In the genomic region with DNA sequence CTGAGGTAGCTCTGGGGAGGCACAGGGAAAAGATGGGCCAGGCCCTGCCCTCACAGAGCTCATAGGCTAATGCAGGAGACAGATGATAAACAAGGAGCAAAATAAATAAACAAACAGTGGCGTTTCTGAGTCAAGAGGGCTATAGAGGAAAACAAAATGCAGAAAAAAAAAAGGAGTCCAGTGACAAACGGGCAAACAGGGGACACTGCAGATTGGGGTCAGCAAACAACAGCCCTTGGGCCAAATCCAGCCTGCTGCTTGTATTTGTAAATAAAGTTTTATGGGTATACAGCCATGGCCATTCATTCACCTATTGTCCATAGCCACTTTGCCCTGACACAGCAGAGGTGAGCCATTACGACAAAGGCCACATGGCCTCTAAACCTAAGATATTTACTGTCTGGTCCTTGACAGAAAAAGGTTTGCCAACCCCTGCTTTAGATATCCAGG, we compare ENCODE assay signal across 14 cellular contexts. TPM values are rescaled to one million over a fixed set of nuclear protein-coding genes. Genes with fewer than 3 reads are reported as not detected.
DNase-seq lines count a peak whose midpoint lies in the region; ATAC-seq, FAIRE-seq and TF ChIP-seq lines count a peak whose summit lies in the region.
"Had no signal": no experiment of that assay in that cellular context is flagged by ENCODE, and none has a peak within 500 bp of the region (broad histone marks: within the 10 kb centered on the region; RNA-seq: fewer than 3 reads in every experiment).

No MANE protein-coding gene starts in this region.

- peaks cover 12% of the 10 kb centered on the region for H3K27me3 Mint-ChIP-seq in astrocyte (ENCODE audit: low read depth, unreplicated experiment)
- peaks cover 13% of the 10 kb centered on the region for H3K27me3 Mint-ChIP-seq in activated CD8-positive, alpha-beta memory T cell treated with anti-CD3 and anti-CD28 coated beads, Interleukin-2, amount 10 ng/mL, durations not matched to agents 7 days and 5 days
- H3K27me3 Mint-ChIP-seq: activated naive CD4-positive, alpha-beta T cell treated with anti-CD3 and anti-CD28 coated beads, Interleukin-2, amount 50 U/mL, for 24 hours had no signal

- no peak for TF ChIP-seq CTCF in astrocyte (IDR thresholded peaks at IDR 0.05; ENCODE audit: insufficient read depth, low read depth, low read length)
- TF ChIP-seq CTCF in right lobe of liver (IDR thresholded peaks at IDR 0.05): no peak
- TF ChIP-seq CTCF in stomach (IDR thresholded peaks at IDR 0.05): no peak

- H3K36me3 ChIP-seq in HUES64 (ENCODE audit: insufficient read depth, low read length) (no peaks in the 10 kb centered on the region), astrocyte (ENCODE audit: insufficient read depth, low read length) (no peaks in the 10 kb centered on the region), right lobe of liver (peaks cover 0 to 25% (median 7%) of the 10 kb centered on the region in 4 donors), stomach (no peaks in the 10 kb centered on the region)

- no peak overlapping the region for H2AFZ ChIP-seq in astrocyte (ENCODE audit: low read depth, low read length)

- intact Hi-C loops in right lobe of liver (cut with DNase I) (no loop called here), stomach (cut with DNase I; ENCODE audit: low total_unique reads) (no loop called here)

- H3K4me1 Mint-ChIP-seq in astrocyte (ENCODE audit: low read depth, unreplicated experiment): peaks cover 8% of the 10 kb centered on the region
- H3K4me1 Mint-ChIP-seq in activated CD8-positive, alpha-beta memory T cell treated with anti-CD3 and anti-CD28 coated beads, Interleukin-2, amount 10 ng/mL, durations not matched to agents 7 days and 5 days: no peaks in the 10 kb centered on the region
- H3K4me1 Mint-ChIP-seq: CD4-positive, alpha-beta memory T cell had no signal

- H3K9me3 ChIP-seq in HUES64 (ENCODE audit: insufficient read depth, low read depth, low read length): no peaks in the 10 kb centered on the region
- no peaks in the 10 kb centered on the region for H3K9me3 ChIP-seq in astrocyte (ENCODE audit: insufficient read depth, low read depth, low read length)
- no peaks in the 10 kb centered on the region for H3K9me3 ChIP-seq in right lobe of liver
- H3K9me3 ChIP-seq in stomach: no peaks in the 10 kb centered on the region

- H3K9ac ChIP-seq in HUES64 (ENCODE audit: low read depth, low read length): no peak overlapping the region
- peak overlapping the region; percentile 36 for H3K9ac ChIP-seq in astrocyte (ENCODE audit: low read length)

- TF ChIP-seq POLR2A in right lobe of liver (IDR thresholded peaks at IDR 0.05) (no peak), stomach (IDR thresholded peaks at IDR 0.05) (no peak)

- H3K4me3 Mint-ChIP-seq in astrocyte (ENCODE audit: unreplicated experiment): no peak overlapping the region
- H3K4me3 Mint-ChIP-seq in activated CD8-positive, alpha-beta memory T cell treated with anti-CD3 and anti-CD28 coated beads, Interleukin-2, amount 10 ng/mL, durations not matched to agents 7 days and 5 days: no peak overlapping the region
- H3K4me3 Mint-ChIP-seq: activated naive CD4-positive, alpha-beta T cell treated with anti-CD3 and anti-CD28 coated beads, Interleukin-2, amount 50 U/mL, for 24 hours; CD4-positive, alpha-beta memory T cell; stimulated activated naive CD8-positive, alpha-beta T cell treated with anti-CD3 and anti-CD28 coated beads, Interleukin-15, Interleukin-2, amounts not matched to agents 100 ng/mL and 50 ng/mL, for 24 hours had no signal

- CTCF ChIA-PET in activated CD8-positive, alpha-beta memory T cell treated with anti-CD3 and anti-CD28 coated beads, Interleukin-2, amount 10 ng/mL, durations not matched to agents 7 days and 5 days (lab: Charles Lee): no interaction called here

- peak overlapping the region; percentile 77 for H3K27ac Mint-ChIP-seq in astrocyte (ENCODE audit: unreplicated experiment)
- H3K27ac Mint-ChIP-seq in activated CD8-positive, alpha-beta memory T cell treated with anti-CD3 and anti-CD28 coated beads, Interleukin-2, amount 10 ng/mL, durations not matched to agents 7 days and 5 days: no peak overlapping the region
- H3K27ac Mint-ChIP-seq: activated naive CD4-positive, alpha-beta T cell treated with anti-CD3 and anti-CD28 coated beads, Interleukin-2, amount 50 U/mL, for 24 hours; stimulated activated naive CD8-positive, alpha-beta T cell treated with anti-CD3 and anti-CD28 coated beads, Interleukin-15, Interleukin-2, amounts not matched to agents 100 ng/mL and 50 ng/mL, for 24 hours had no signal

- no peak for FAIRE-seq in astrocyte (lab: Jason Lieb, UNC)
- FAIRE-seq: TTC549 had no signal

- H3K4me3 ChIP-seq in HUES64 (ENCODE audit: low read length): no peak overlapping the region
- H3K4me3 ChIP-seq in astrocyte (ENCODE audit: insufficient read depth, low read depth, low read length): no peak overlapping the region
- H3K4me3 ChIP-seq in right lobe of liver: no peak overlapping the region
- H3K4me3 ChIP-seq in stomach: no peak overlapping the region

- 85% methylated on average over 3 of the region's 3 CpGs for WGBS in HUES64
- 30% methylated on average over 3 of the region's 3 CpGs for WGBS in right lobe of liver (ENCODE audit: insufficient coverage, low coverage, low lambda C conversion rate, missing lambda C conversion rate)
- WGBS in stomach, 5 donors: 48 to 69% (median 52%) methylated on average over 3 of the region's 3 CpGs

- no peaks in the 10 kb centered on the region for H3K79me2 ChIP-seq in astrocyte (ENCODE audit: insufficient read depth, low read length)

- no peak overlapping the region for H3K4me2 ChIP-seq in astrocyte (ENCODE audit: low read length)

- DNase-seq in astrocyte (ENCODE audit: low read depth) (no peak), right lobe of liver (no peak), stomach (no peak), HPDE6-E6E7 (ENCODE audit: extremely low spot score) (no peak)
- DNase-seq in stimulated activated CD4-positive, alpha-beta T cell treated with anti-CD3 and anti-CD28 coated beads, Interleukin-4, amount 100 ng/mL, for 4 hours: no peak
- no peak for DNase-seq in activated CD8-positive, alpha-beta memory T cell treated with anti-CD3 and anti-CD28 coated beads, Interleukin-2, amount 10 ng/mL, durations not matched to agents 7 days and 5 days
- DNase-seq: CD4-positive, alpha-beta memory T cell; cerebellar nuclear complex; erythroblast; MV-4-11 had no signal

- no peak for TF ChIP-seq EP300 in stomach (IDR thresholded peaks at IDR 0.05)

- 0 out of 2 replicates have a peak, but pooled peaks cover 4% of the 10 kb centered on the region for H3K4me1 ChIP-seq in HUES64 (ENCODE audit: insufficient read depth, low read length)
- peaks cover 16% of the 10 kb centered on the region for H3K4me1 ChIP-seq in astrocyte (ENCODE audit: insufficient read depth, low read length)
- H3K4me1 ChIP-seq in right lobe of liver: peaks cover 0 to 34% (median 8%) of the 10 kb centered on the region in 4 donors
- peaks cover 0 to 21% (median 10%) of the 10 kb centered on the region in 4 donors for H3K4me1 ChIP-seq in stomach

- H3K27ac ChIP-seq in HUES64 (ENCODE audit: low read depth, low read length) (peak overlapping the region; percentile 61), astrocyte (ENCODE audit: low read depth, low read length) (peak overlapping the region; percentile 95), right lobe of liver (peak overlapping the region; percentile 72 to 94 (median 84)), stomach (peak overlapping the region in 3 of 5 donors; percentile 7 to 67 (median 58))

- no peaks in the 10 kb centered on the region for H3K36me3 Mint-ChIP-seq in astrocyte (ENCODE audit: low read depth, unreplicated experiment)
- H3K36me3 Mint-ChIP-seq in activated CD8-positive, alpha-beta memory T cell treated with anti-CD3 and anti-CD28 coated beads, Interleukin-2, amount 10 ng/mL, durations not matched to agents 7 days and 5 days: no peaks in the 10 kb centered on the region
- H3K36me3 Mint-ChIP-seq: activated naive CD4-positive, alpha-beta T cell treated with anti-CD3 and anti-CD28 coated beads, Interleukin-2, amount 50 U/mL, for 24 hours; CD4-positive, alpha-beta memory T cell had no signal

- H3K27me3 ChIP-seq in HUES64 (ENCODE audit: insufficient read depth, low read length) (no peaks in the 10 kb centered on the region), astrocyte (ENCODE audit: insufficient read depth, low read length) (no peaks in the 10 kb centered on the region), right lobe of liver (no peaks in the 10 kb centered on the region), stomach (no peaks in the 10 kb centered on the region)

- no peaks in the 10 kb centered on the region for H3K9me3 Mint-ChIP-seq in astrocyte (ENCODE audit: unreplicated experiment)
- H3K9me3 Mint-ChIP-seq in activated CD8-positive, alpha-beta memory T cell treated with anti-CD3 and anti-CD28 coated beads, Interleukin-2, amount 10 ng/mL, durations not matched to agents 7 days and 5 days (ENCODE audit: low read depth): no peaks in the 10 kb centered on the region
- H3K9me3 Mint-ChIP-seq: activated naive CD4-positive, alpha-beta T cell treated with anti-CD3 and anti-CD28 coated beads, Interleukin-2, amount 50 U/mL, for 24 hours; CD4-positive, alpha-beta memory T cell; stimulated activated naive CD8-positive, alpha-beta T cell treated with anti-CD3 and anti-CD28 coated beads, Interleukin-15, Interleukin-2, amounts not matched to agents 100 ng/mL and 50 ng/mL, for 24 hours had no signal

- ATAC-seq in right lobe of liver: peak in 2 of 4 donors; percentile 7 to 27
- no peak for ATAC-seq in activated CD8-positive, alpha-beta memory T cell treated with anti-CD3 and anti-CD28 coated beads, Interleukin-2, amount 10 ng/mL, durations not matched to agents 7 days and 5 days

- H4K20me1 ChIP-seq in astrocyte (ENCODE audit: insufficient read depth, low read length): no peaks in the 10 kb centered on the region

RNA-seq across cellular contexts. Expression of a gene that starts 19.1 kb away (rescaled TPM):
- polyA plus RNA-seq in HUES64 (2013, experiment 1 of 2): 20.5 TPM
- 20.7 TPM for polyA plus RNA-seq in HUES64 (2013, experiment 2 of 2)
- total RNA-seq in astrocyte (25.0 and 25.6 TPM in 2 replicates), right lobe of liver (10 to 100 TPM; 67.3 to 94.1 (median 83.0) TPM), stomach (100 to 1,000 TPM in 1 of 5 donors, 10 to 100 TPM in 4; 21.0 to 169 (median 42.4) TPM)
- polyA plus RNA-seq in stomach: 10 to 100 TPM; 53.2 to 74.1 (median 69.9) TPM
- total RNA-seq in activated CD8-positive, alpha-beta memory T cell treated with anti-CD3 and anti-CD28 coated beads, Interleukin-2, amount 10 ng/mL, durations not matched to agents 7 days and 5 days: 1 to 10 TPM; 3.7 to 5.3 TPM

RNA-seq across cellular contexts. Expression of a gene that starts 25.3 kb away (rescaled TPM):
- 15.9 TPM for polyA plus RNA-seq in HUES64 (2013, experiment 1 of 2)
- polyA plus RNA-seq in HUES64 (2013, experiment 2 of 2): 19.8 TPM
- not detected in 2 replicates for total RNA-seq in astrocyte
- 10 to 100 TPM; 12.6 to 33.8 (median 24.5) TPM for total RNA-seq in right lobe of liver
- 1 to 10 TPM in 1 of 5 donors, not detected in 4; 1.3 TPM for total RNA-seq in stomach
- 1 to 10 TPM in 2 of 3 donors, not detected in 1; 6.0 to 8.4 TPM for polyA plus RNA-seq in stomach
- not detected for total RNA-seq in activated CD8-positive, alpha-beta memory T cell treated with anti-CD3 and anti-CD28 coated beads, Interleukin-2, amount 10 ng/mL, durations not matched to agents 7 days and 5 days
- total RNA-seq: CD4-positive, alpha-beta memory T cell had no signal
- polyA plus RNA-seq: CD4-positive, alpha-beta memory T cell had no signal

RNA-seq across cellular contexts. Expression of a gene that starts 47.0 kb away (rescaled TPM):
- 157 TPM for polyA plus RNA-seq in HUES64 (2013, experiment 1 of 2)
- polyA plus RNA-seq in HUES64 (2013, experiment 2 of 2): 157 TPM
- total RNA-seq in astrocyte (327 and 331 TPM in 2 replicates), right lobe of liver (100 to 1,000 TPM in 3 of 6 experiments, 10 to 100 TPM in 3; 53.0 to 132 (median 100) TPM), stomach (100 to 1,000 TPM in 2 of 5 donors, 10 to 100 TPM in 3; 38.5 to 227 (median 88.1) TPM)
- polyA plus RNA-seq in stomach: 100 to 1,000 TPM in 2 of 3 donors, 10 to 100 TPM in 1; 84.6 to 119 (median 117) TPM
- total RNA-seq in activated CD8-positive, alpha-beta memory T cell treated with anti-CD3 and anti-CD28 coated beads, Interleukin-2, amount 10 ng/mL, durations not matched to agents 7 days and 5 days: 100 to 1,000 TPM; 137 to 170 TPM

Comparison
In these comparisons a context has a peak if more than half of its experiments do, and no peak if none do; other contexts are left out.
1. RNA of a gene that starts 25.3 kb away (total RNA-seq): 12.6 to 33.8 TPM in right lobe of liver; not detected in astrocyte, 1.3 TPM in stomach and not detected in activated CD8-positive, alpha-beta memory T cell treated with anti-CD3 and anti-CD28 coated beads, Interleukin-2, amount 10 ng/mL, durations not matched to agents 7 days and 5 days; every median in the first group is over 4 times any median in the second.
2. Peak in every context shown above with its lines, with median percentiles within 50 percentile points of each other: H3K27ac ChIP-seq.